ENCODE assay signal across 8 cellular contexts in genomic region chr2:114001152-114001551, GRCh38.
"Had no signal": no experiment of that assay in that cellular context is flagged by ENCODE, and none has a peak within 500 bp of the region (broad histone marks: within the 10 kb centered on the region; RNA-seq: fewer than 3 reads in every experiment).

No MANE protein-coding gene starts in this region.

- H3K4me1 Mint-ChIP-seq: IgD-negative memory B cell had no signal

- H3K4me3 ChIP-seq: GM23248, HAP-1 had no signal

- H3K4me3 Mint-ChIP-seq: HFFc6 had no signal

- H3K9me3 ChIP-seq: HAP-1 had no signal

- H3K27ac ChIP-seq: GM23248, HL-60 had no signal

- H3K27ac Mint-ChIP-seq: HFFc6 had no signal

- H3K4me1 ChIP-seq: HAP-1 had no signal

- DNase-seq: GM23248, GOT3, H7, HFFc6, KBM-7 had no signal

- H3K36me3 ChIP-seq: HAP-1 had no signal

- H3K9me3 Mint-ChIP-seq: HFFc6 had no signal
